ENCODE assay signal across 1 cellular context in genomic region chr13:35283856-35284255, GRCh38.
TF ChIP-seq lines count a peak whose summit lies in the region.

No MANE protein-coding gene starts in this region.

TF ChIP-seq in HepG2, 621 proteins besides CTCF, POLR2A, EP300 and RAD21 (continued from another document and continues in another):
- TF ChIP-seq PRDM15 (CRISPR knock-in tag; IDR thresholded peaks at IDR 0.05) (no peak), GATAD2A (CRISPR knock-in tag; IDR thresholded peaks at IDR 0.05) (peak; percentile 74), RFX3 (CRISPR knock-in tag; IDR thresholded peaks at IDR 0.05) (no peak), GABPA (IDR thresholded peaks at IDR 0.05; ENCODE audit: low read depth, low read length) (no peak), GABPA (CRISPR knock-in tag; IDR thresholded peaks at IDR 0.05; ENCODE audit: low read depth) (peak; percentile 50), MIXL1 (CRISPR knock-in tag; IDR thresholded peaks at IDR 0.05) (peak; percentile 56; the same call in 1 of the 2 replicates), ZMYM2 (CRISPR knock-in tag; IDR thresholded peaks at IDR 0.05) (peak; percentile 60; the same call in 1 of the 2 replicates), ZNF101 (CRISPR knock-in tag; IDR thresholded peaks at IDR 0.05; ENCODE audit: borderline replicate concordance, low read depth) (no peak), ZBTB20 (CRISPR knock-in tag; IDR thresholded peaks at IDR 0.05; ENCODE audit: borderline replicate concordance, low read depth) (peak; percentile 97; the same call in 1 of the 2 replicates), RARA (CRISPR knock-in tag; IDR thresholded peaks at IDR 0.05) (peak; percentile 87), FOXA3 (CRISPR knock-in tag; IDR thresholded peaks at IDR 0.05) (peak; percentile 93), SMARCC2 (IDR thresholded peaks at IDR 0.05) (peak; percentile 93), NRL (CRISPR knock-in tag; IDR thresholded peaks at IDR 0.05; ENCODE audit: borderline replicate concordance) (no peak), HDAC1 (CRISPR knock-in tag; IDR thresholded peaks at IDR 0.05) (peak; percentile 64; the same call in 1 of the 2 replicates), SKI (IDR thresholded peaks at IDR 0.05; ENCODE audit: partially characterized antibody) (peak; percentile 87), ZNF282 (IDR thresholded peaks at IDR 0.05; ENCODE audit: partially characterized antibody) (no peak), CHCHD3 (CRISPR knock-in tag; IDR thresholded peaks at IDR 0.05) (no peak), MIER3 (CRISPR knock-in tag; IDR thresholded peaks at IDR 0.05; ENCODE audit: borderline replicate concordance) (0 out of 2 replicates have a peak, but pooled peaks have one; percentile 62), ZBTB43 (CRISPR knock-in tag; conservative IDR thresholded peaks at IDR 0.05) (0 out of 2 replicates have a peak, but pooled peaks have one; percentile 36), KDM6A (CRISPR knock-in tag; IDR thresholded peaks at IDR 0.05; ENCODE audit: low read depth) (peak; percentile 40; the same call in 1 of the 2 replicates), HNF4G (IDR thresholded peaks at IDR 0.05; ENCODE audit: borderline replicate concordance, low read depth, low read length) (no peak; the same call in 1 of the 2 replicates), HNF4G (CRISPR knock-in tag; IDR thresholded peaks at IDR 0.05; ENCODE audit: borderline replicate concordance, low read depth) (peak; percentile 78; the same call in 1 of the 2 replicates), BATF2 (CRISPR knock-in tag; IDR thresholded peaks at IDR 0.05) (no peak), ZNF24 (IDR thresholded peaks at IDR 0.05) (0 out of 2 replicates have a peak, but pooled peaks have one; percentile 61), FOXA1 (IDR thresholded peaks at IDR 0.05) (peak; percentile 98), FOXA1 (CRISPR knock-in tag; IDR thresholded peaks at IDR 0.05) (peak; percentile 72), ZNF556 (CRISPR knock-in tag; IDR thresholded peaks at IDR 0.05; ENCODE audit: borderline replicate concordance) (no peak), CREM (IDR thresholded peaks at IDR 0.05) (peak; percentile 52), CREM (CRISPR knock-in tag; IDR thresholded peaks at IDR 0.05) (no peak), SOX5 (CRISPR knock-in tag; IDR thresholded peaks at IDR 0.05; ENCODE audit: borderline replicate concordance) (peak; percentile 86), FOXP4 (CRISPR knock-in tag; IDR thresholded peaks at IDR 0.05) (peak; percentile 85), ZFP36L1 (CRISPR knock-in tag; IDR thresholded peaks at IDR 0.05) (0 out of 2 replicates have a peak, but pooled peaks have one; percentile 52), ZNF609 (CRISPR knock-in tag; IDR thresholded peaks at IDR 0.05; ENCODE audit: borderline replicate concordance) (peak; percentile 36; the same call in 1 of the 2 replicates), TEAD3 (CRISPR knock-in tag; optimal IDR thresholded peaks at IDR 0.05; ENCODE audit: borderline replicate concordance) (peak; percentile 61), ATF4 (CRISPR knock-in tag; IDR thresholded peaks at IDR 0.05) (peak in 1 of 2 experiments; percentile 25; a peak in 1 of 4 replicates), ZBTB1 (CRISPR knock-in tag; IDR thresholded peaks at IDR 0.05; ENCODE audit: borderline replicate concordance) (no peak), ISL2 (CRISPR knock-in tag; IDR thresholded peaks at IDR 0.05) (peak; percentile 32; the same call in 1 of the 2 replicates), HOMEZ (CRISPR knock-in tag; IDR thresholded peaks at IDR 0.05; ENCODE audit: low read depth) (peak; percentile 82), NR2F1 (CRISPR knock-in tag; IDR thresholded peaks at IDR 0.05) (peak in 1 of 2 experiments; percentile 60; a peak in 1 of 4 replicates), PITX1 (CRISPR knock-in tag; IDR thresholded peaks at IDR 0.05) (no peak), NCOR1 (IDR thresholded peaks at IDR 0.05; ENCODE audit: borderline replicate concordance, low read length) (peak; percentile 93), HBP1 (CRISPR knock-in tag; IDR thresholded peaks at IDR 0.05; ENCODE audit: low read depth) (0 out of 2 replicates have a peak, but pooled peaks have one; percentile 47), HNF4A (CRISPR knock-in tag; IDR thresholded peaks at IDR 0.05) (peak; percentile 82)
